ENCODE assay signal across 1 cellular context in the genomic region with DNA sequence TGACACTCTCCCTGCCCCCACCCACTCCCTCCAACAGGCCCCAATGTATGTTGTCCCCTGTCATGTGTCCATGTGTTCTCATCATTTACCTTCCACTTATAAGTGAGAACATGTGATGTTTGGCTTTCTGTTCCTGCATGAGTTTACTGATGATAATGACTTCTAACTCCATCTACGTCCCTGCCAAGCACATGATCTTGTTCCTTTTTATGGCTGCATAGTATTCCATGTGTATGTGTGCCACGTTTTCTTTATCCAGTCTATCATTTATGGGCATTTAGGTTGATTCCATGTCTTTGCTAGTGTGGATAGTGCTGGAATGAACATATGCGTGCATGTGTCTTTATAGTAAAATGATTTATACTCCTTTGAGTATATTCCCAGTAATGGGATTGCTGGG.
TF ChIP-seq lines count a peak whose summit lies in the region.

No MANE protein-coding gene starts in this region.

TF ChIP-seq in K562, 482 proteins besides CTCF, POLR2A, EP300 and RAD21 (continued from another document):
- TF ChIP-seq, protein P1, sequence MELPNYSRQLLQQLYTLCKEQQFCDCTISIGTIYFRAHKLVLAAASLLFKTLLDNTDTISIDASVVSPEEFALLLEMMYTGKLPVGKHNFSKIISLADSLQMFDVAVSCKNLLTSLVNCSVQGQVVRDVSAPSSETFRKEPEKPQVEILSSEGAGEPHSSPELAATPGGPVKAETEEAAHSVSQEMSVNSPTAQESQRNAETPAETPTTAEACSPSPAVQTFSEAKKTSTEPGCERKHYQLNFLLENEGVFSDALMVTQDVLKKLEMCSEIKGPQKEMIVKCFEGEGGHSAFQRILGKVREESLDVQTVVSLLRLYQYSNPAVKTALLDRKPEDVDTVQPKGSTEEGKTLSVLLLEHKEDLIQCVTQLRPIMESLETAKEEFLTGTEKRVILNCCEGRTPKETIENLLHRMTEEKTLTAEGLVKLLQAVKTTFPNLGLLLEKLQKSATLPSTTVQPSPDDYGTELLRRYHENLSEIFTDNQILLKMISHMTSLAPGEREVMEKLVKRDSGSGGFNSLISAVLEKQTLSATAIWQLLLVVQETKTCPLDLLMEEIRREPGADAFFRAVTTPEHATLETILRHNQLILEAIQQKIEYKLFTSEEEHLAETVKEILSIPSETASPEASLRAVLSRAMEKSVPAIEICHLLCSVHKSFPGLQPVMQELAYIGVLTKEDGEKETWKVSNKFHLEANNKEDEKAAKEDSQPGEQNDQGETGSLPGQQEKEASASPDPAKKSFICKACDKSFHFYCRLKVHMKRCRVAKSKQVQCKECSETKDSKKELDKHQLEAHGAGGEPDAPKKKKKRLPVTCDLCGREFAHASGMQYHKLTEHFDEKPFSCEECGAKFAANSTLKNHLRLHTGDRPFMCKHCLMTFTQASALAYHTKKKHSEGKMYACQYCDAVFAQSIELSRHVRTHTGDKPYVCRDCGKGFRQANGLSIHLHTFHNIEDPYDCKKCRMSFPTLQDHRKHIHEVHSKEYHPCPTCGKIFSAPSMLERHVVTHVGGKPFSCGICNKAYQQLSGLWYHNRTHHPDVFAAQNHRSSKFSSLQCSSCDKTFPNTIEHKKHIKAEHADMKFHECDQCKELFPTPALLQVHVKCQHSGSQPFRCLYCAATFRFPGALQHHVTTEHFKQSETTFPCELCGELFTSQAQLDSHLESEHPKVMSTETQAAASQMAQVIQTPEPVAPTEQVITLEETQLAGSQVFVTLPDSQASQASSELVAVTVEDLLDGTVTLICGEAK (IDR thresholded peaks at IDR 0.05), result no peak
- TF ChIP-seq, protein P1 (CRISPR knock-in tag; IDR thresholded peaks at IDR 0.05), result no peak
- TF ChIP-seq ZNF717 (CRISPR knock-in tag; IDR thresholded peaks at IDR 0.05) (no peak), ZNF197 (CRISPR knock-in tag; IDR thresholded peaks at IDR 0.05; ENCODE audit: low read depth) (no peak)
